ENCODE assay signal across 9 cellular contexts in the genomic region with DNA sequence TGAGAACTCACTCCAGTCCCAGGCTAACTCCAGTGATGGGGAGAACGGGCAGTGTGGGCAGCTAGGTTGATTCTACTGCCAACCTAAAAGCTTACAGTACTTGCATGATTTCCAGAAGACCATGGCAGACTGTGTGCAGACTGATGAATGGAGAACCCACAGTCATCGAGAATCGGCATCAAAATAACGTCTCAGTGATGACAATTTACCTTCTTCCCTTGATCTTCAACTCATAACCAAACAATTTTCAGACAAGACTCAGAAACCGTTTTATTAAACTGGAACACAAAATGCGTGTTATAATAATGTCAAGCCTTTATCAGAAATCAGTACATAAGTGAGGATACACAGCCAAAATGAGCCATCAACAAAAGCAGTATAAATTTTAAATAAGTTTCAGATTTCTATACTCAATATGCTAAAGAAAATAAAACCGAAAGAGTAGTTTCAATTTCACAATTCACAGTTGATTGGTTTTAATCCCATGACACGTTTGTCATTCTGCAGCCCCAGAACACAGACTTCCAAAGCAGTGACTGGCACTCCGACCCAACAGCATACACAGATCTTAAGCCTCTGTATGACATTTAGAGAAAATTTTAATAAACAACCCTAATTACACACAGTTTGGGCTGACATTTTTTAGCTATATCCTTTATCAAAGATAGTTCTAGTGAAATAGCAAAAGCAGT. TPM values are rescaled to one million over a fixed set of nuclear protein-coding genes. Genes with fewer than 3 reads are reported as not detected.
A peak's percentile ranks its signal among the peaks of the same experiment; 100 is the strongest.
DNase-seq lines count a peak whose midpoint lies in the region; ATAC-seq lines count a peak whose summit lies in the region.
"Had no signal": no experiment of that assay in that cellular context is flagged by ENCODE, and none has a peak within 500 bp of the region (broad histone marks: within the 10 kb centered on the region; RNA-seq: fewer than 3 reads in every experiment).

No MANE protein-coding gene starts in this region.

- H3K79me1 ChIP-seq in mesenchymal stem cell (replicated peaks; ENCODE audit: low read length, poor library complexity, severe bottlenecking): peaks cover 8% of the 10 kb centered on the region

- H3K23ac ChIP-seq in mesenchymal stem cell (ENCODE audit: low read length in 2 of 2): no peak overlapping the region

- peaks cover 39% of the 10 kb centered on the region for H3K4me1 Mint-ChIP-seq in activated CD4-positive, alpha-beta T cell treated with anti-CD3 and anti-CD28 coated beads, Interleukin-2, amount 10 ng/mL, durations not matched to agents 24 days and 14 days

- no peak overlapping the region for H2AFZ ChIP-seq in mesenchymal stem cell (ENCODE audit: low read depth, low read length)

- no peak overlapping the region for H3K4ac ChIP-seq in mesenchymal stem cell (ENCODE audit: low read depth in 1 of 2, low read length in 2 of 2)

- peak overlapping the region; percentile 53 for H3K9ac ChIP-seq in mesenchymal stem cell (ENCODE audit: low read length)

- H3K18ac ChIP-seq in mesenchymal stem cell (ENCODE audit: low read depth in 1 of 2, low read length in 2 of 2): no peak overlapping the region

- H2AK5ac ChIP-seq in mesenchymal stem cell (ENCODE audit: low read length, severe bottlenecking): no peak overlapping the region

- ATAC-seq in GM21786 (IDR thresholded peaks at IDR 0.05; ENCODE audit: unreplicated experiment) (peak; percentile 63), HG03521 (IDR thresholded peaks at IDR 0.05; ENCODE audit: unreplicated experiment) (peak; percentile 62), esophagus mucosa (no peak)

- no peak overlapping the region for H2BK5ac ChIP-seq in mesenchymal stem cell (ENCODE audit: low read depth, low read length, poor library complexity, severe bottlenecking)

- H3K9me3 ChIP-seq in mesenchymal stem cell (ENCODE audit: control insufficient read depth, low read length): no peaks in the 10 kb centered on the region

- H2BK12ac ChIP-seq in mesenchymal stem cell (ENCODE audit: low read length in 2 of 2): no peak overlapping the region

- peaks cover 0 to 48% of the 10 kb centered on the region in 2 experiments for H3K36me3 ChIP-seq in mesenchymal stem cell (ENCODE audit: control insufficient read depth in 1 of 2, insufficient read depth in 2 of 2, low read depth in 1 of 2, low read length in 2 of 2)

- 93% methylated on average over 9 of the region's 9 CpGs for WGBS in mesenchymal stem cell

- H3K4me3 ChIP-seq in mesenchymal stem cell (ENCODE audit: insufficient read depth in 1 of 2, low read depth in 1 of 2, low read length in 2 of 2): no peak overlapping the region

- no peaks in the 10 kb centered on the region for H3K27me3 ChIP-seq in mesenchymal stem cell (ENCODE audit: control insufficient read depth in 1 of 2, insufficient read depth in 1 of 2, low read length in 2 of 2)

- DNase-seq in activated CD4-positive, alpha-beta T cell treated with anti-CD3 and anti-CD28 coated beads, Interleukin-2, amount 10 ng/mL, durations not matched to agents 24 days and 14 days: no peak
- no peak for DNase-seq in activated CD4-positive, alpha-beta T cell treated with anti-CD3 and anti-CD28 coated beads, Interleukin-2, amount 50 U/mL, for 4 hours
- DNase-seq in mesenchymal stem cell: no peak
- no peak for DNase-seq in A172 (ENCODE audit: low spot score)
- no peak for DNase-seq in posterior vena cava (ENCODE audit: low spot score)
- DNase-seq: NCI-H774 had no signal

- H3K36me3 Mint-ChIP-seq in activated CD4-positive, alpha-beta T cell treated with anti-CD3 and anti-CD28 coated beads, Interleukin-2, amount 10 ng/mL, durations not matched to agents 24 days and 14 days (ENCODE audit: low read depth): peaks cover 8% of the 10 kb centered on the region

- H4K91ac ChIP-seq in mesenchymal stem cell (ENCODE audit: low read length): no peak overlapping the region

- H2BK15ac ChIP-seq in mesenchymal stem cell (ENCODE audit: low read depth, poor library complexity, severe bottlenecking): no peak overlapping the region

- H4K8ac ChIP-seq in mesenchymal stem cell (ENCODE audit: low read length): no peak overlapping the region

- intact Hi-C loops in activated CD4-positive, alpha-beta T cell treated with anti-CD3 and anti-CD28 coated beads, Interleukin-2, amount 10 ng/mL, durations not matched to agents 24 days and 14 days (cut with micrococcal nuclease): loop anchor here (10.0 kb wide), 1 partner anchor 438 kb away; the partner anchor contains the start of gene GNB4
- intact Hi-C loops in posterior vena cava (cut with DNase I): loop anchor here in 1 of 2 donors (5.0 kb wide), 1 partner anchor 300 kb away; no protein-coding TSS in a partner anchor

- H3K4me3 Mint-ChIP-seq in activated CD4-positive, alpha-beta T cell treated with anti-CD3 and anti-CD28 coated beads, Interleukin-2, amount 10 ng/mL, durations not matched to agents 24 days and 14 days: peak overlapping the region; percentile 29

- H3K9me3 Mint-ChIP-seq in activated CD4-positive, alpha-beta T cell treated with anti-CD3 and anti-CD28 coated beads, Interleukin-2, amount 10 ng/mL, durations not matched to agents 24 days and 14 days: no peaks in the 10 kb centered on the region

- no peak overlapping the region for H3K4me2 ChIP-seq in mesenchymal stem cell (ENCODE audit: low read length, poor library complexity, severe bottlenecking)

- H3K27ac ChIP-seq in mesenchymal stem cell (ENCODE audit: low read length, poor library complexity, severe bottlenecking): peak overlapping the region; percentile 45

- peaks cover 1% of the 10 kb centered on the region for H3K4me1 ChIP-seq in mesenchymal stem cell (ENCODE audit: control insufficient read depth, insufficient read depth, low read depth, low read length)

- H3K27ac Mint-ChIP-seq in activated CD4-positive, alpha-beta T cell treated with anti-CD3 and anti-CD28 coated beads, Interleukin-2, amount 10 ng/mL, durations not matched to agents 24 days and 14 days: no peak overlapping the region

- no peak overlapping the region for H2BK120ac ChIP-seq in mesenchymal stem cell (ENCODE audit: low read depth, low read length)

- H3K14ac ChIP-seq in mesenchymal stem cell (ENCODE audit: low read length in 2 of 2): no peak overlapping the region

- H3K27me3 Mint-ChIP-seq in activated CD4-positive, alpha-beta T cell treated with anti-CD3 and anti-CD28 coated beads, Interleukin-2, amount 10 ng/mL, durations not matched to agents 24 days and 14 days: peaks cover 4% of the 10 kb centered on the region

RNA-seq across cellular contexts. Expression of gene ZMAT3, which starts 54.5 kb away (rescaled TPM):
- 11.8 and 13.1 TPM in 2 replicates for total RNA-seq in activated CD4-positive, alpha-beta T cell treated with anti-CD3 and anti-CD28 coated beads, Interleukin-2, amount 10 ng/mL, durations not matched to agents 24 days and 14 days
- polyA plus RNA-seq in mesenchymal stem cell (2013, experiment 1 of 2): 74.4 TPM
- polyA plus RNA-seq in mesenchymal stem cell (2013, experiment 2 of 2): 72.6 TPM
- total RNA-seq in A172 (2014; rRNA removed; shearing (Covaris generic)): 10.5 and 13.3 TPM in 2 replicates
- total RNA-seq in esophagus mucosa: 7.2 TPM
- total RNA-seq in posterior vena cava: 10 to 100 TPM; 27.9 to 28.4 TPM
